In the genomic region with DNA sequence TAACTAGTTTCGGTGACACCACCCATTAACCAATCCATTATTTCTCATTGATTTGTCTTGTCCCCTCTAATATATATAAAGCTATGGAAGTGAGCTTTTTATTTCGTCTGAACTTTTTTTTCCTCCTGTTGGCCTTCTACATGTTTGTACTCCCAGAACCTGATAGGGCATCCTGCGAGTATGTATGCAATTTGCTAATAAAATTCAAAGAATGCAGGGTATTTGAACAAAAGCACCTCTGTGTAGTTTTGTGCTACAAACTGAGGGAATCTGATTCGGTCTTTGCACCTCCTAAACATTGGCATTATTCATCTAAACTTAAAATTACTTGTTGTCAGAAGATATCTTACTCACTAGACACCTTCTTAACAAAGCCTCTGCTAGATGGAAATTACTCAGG, we compare ENCODE assay signal across 19 cellular contexts.
"Had no signal": no experiment of that assay in that cellular context is flagged by ENCODE, and none has a peak within 500 bp of the region (broad histone marks: within the 10 kb centered on the region; RNA-seq: fewer than 3 reads in every experiment).

No MANE protein-coding gene starts in this region.

- H3K4me2 ChIP-seq: hepatocyte, smooth muscle cell had no signal

- H3K4me3 Mint-ChIP-seq: endodermal cell; naive thymus-derived CD8-positive, alpha-beta T cell had no signal

- H3K27ac ChIP-seq: foreskin keratinocyte, hepatocyte, neutrophil had no signal

- H3K27me3 ChIP-seq: foreskin keratinocyte, hepatocyte, neutrophil had no signal

- H3K27me3 Mint-ChIP-seq: naive thymus-derived CD8-positive, alpha-beta T cell had no signal

- H3K27ac Mint-ChIP-seq: endodermal cell; naive thymus-derived CD8-positive, alpha-beta T cell had no signal

- H3K9me3 ChIP-seq: mucosa of descending colon, neutrophil had no signal

- H3K36me3 ChIP-seq: neutrophil had no signal

- H3K4me3 ChIP-seq: hepatocyte, lung, mucosa of descending colon, smooth muscle cell had no signal

- H3K4me1 Mint-ChIP-seq: endodermal cell; naive thymus-derived CD8-positive, alpha-beta T cell had no signal

- H3K4me1 ChIP-seq: foreskin keratinocyte had no signal

- ATAC-seq: foreskin keratinocyte; left colon; left ventricle myocardium superior; mucosa of descending colon; naive thymus-derived CD8-positive, alpha-beta T cell; right cardiac atrium had no signal

- H3K9me3 Mint-ChIP-seq: endodermal cell had no signal

- H2AFZ ChIP-seq: hepatocyte had no signal

- FAIRE-seq: colon, endothelial cell of umbilical vein had no signal

- H3K79me2 ChIP-seq: hepatocyte had no signal

- DNase-seq: dermis blood vessel endothelial cell; endodermal cell; erythroblast; left colon; left ventricle myocardium superior; mucosa of descending colon; naive thymus-derived CD8-positive, alpha-beta T cell; posterior cingulate gyrus; right cardiac atrium; stimulated activated CD4-positive, alpha-beta T cell treated with anti-CD3 and anti-CD28 coated beads, Interleukin-2, amount 100 ng/mL, for 48 hours; stimulated activated naive CD4-positive, alpha-beta T cell treated with Interleukin-2 at 50 U/mL for 16 hours; trophoblast cell had no signal

- H3K36me3 Mint-ChIP-seq: naive thymus-derived CD8-positive, alpha-beta T cell had no signal
